16 cellular contexts compared by ENCODE assay signal in genomic region chr20:61134286-61135035, GRCh38.
A peak's percentile ranks its signal among the peaks of the same experiment; 100 is the strongest.
DNase-seq lines count a peak whose midpoint lies in the region; ATAC-seq, FAIRE-seq and TF ChIP-seq lines count a peak whose summit lies in the region.
"Had no signal": no experiment of that assay in that cellular context is flagged by ENCODE, and none has a peak within 500 bp of the region (broad histone marks: within the 10 kb centered on the region; RNA-seq: fewer than 3 reads in every experiment).

No MANE protein-coding gene starts in this region.

- no peak overlapping the region for H3K4me3 ChIP-seq in RWPE2 (ENCODE audit: severe bottlenecking)
- H3K4me3 ChIP-seq in skeletal muscle satellite cell (ENCODE audit: low read length): no peak overlapping the region
- H3K4me3 ChIP-seq: HAP-1 had no signal

- no peaks in the 10 kb centered on the region for H3K4me1 ChIP-seq in RWPE2 (ENCODE audit: insufficient read depth, poor library complexity, severe bottlenecking)
- peaks cover 16% of the 10 kb centered on the region for H3K4me1 ChIP-seq in skeletal muscle satellite cell (ENCODE audit: control insufficient read depth, insufficient read depth, low read length)
- H3K4me1 ChIP-seq: HAP-1 had no signal

- peak overlapping the region; percentile 37 for H3K4me2 ChIP-seq in skeletal muscle satellite cell (ENCODE audit: low read length)

- peak; percentile 86 for FAIRE-seq in HTR-8/SVneo (lab: Jason Lieb, UNC)
- FAIRE-seq in D721Med (lab: Jason Lieb, UNC): no peak
- FAIRE-seq: A204.1, H1 had no signal

- H3K9ac ChIP-seq in skeletal muscle satellite cell (ENCODE audit: low read depth, low read length): peak overlapping the region; percentile 51

- peak; percentile 49 for DNase-seq in HTR-8/SVneo (ENCODE audit: insufficient read length, low spot score)
- peak; percentile 63 for DNase-seq in RWPE2 (ENCODE audit: low spot score)
- peak; percentile 51 for DNase-seq in left kidney (ENCODE audit: low read depth, low spot score)
- no peak for DNase-seq in activated CD4-positive, alpha-beta T cell treated with anti-CD3 and anti-CD28 coated beads, Interleukin-2, amount 50 U/mL, for 1 hour
- no peak for DNase-seq in D721Med (ENCODE audit: insufficient read length, low spot score)
- DNase-seq in NCI-H2029 treated with DMSO at 0.1 percent for 48 hours (lab: John Stamatoyannopoulos, UW): no peak
- DNase-seq: C1 segment of cervical spinal cord; Calu3; CD4-positive, alpha-beta T cell; DND-41; GDM1; IMR-90 had no signal

- H3K27me3 ChIP-seq in RWPE2 (ENCODE audit: insufficient read depth, poor library complexity, severe bottlenecking) (peaks cover 54% of the 10 kb centered on the region), skeletal muscle satellite cell (ENCODE audit: control insufficient read depth, insufficient read depth, low read length) (peaks cover 13% of the 10 kb centered on the region)

- H3K36me3 ChIP-seq in RWPE2 (ENCODE audit: low read depth): no peaks in the 10 kb centered on the region
- H3K36me3 ChIP-seq in skeletal muscle satellite cell (ENCODE audit: insufficient read depth, low read length): no peaks in the 10 kb centered on the region
- H3K36me3 ChIP-seq: HAP-1 had no signal

- no peak for ATAC-seq in RWPE2 (ENCODE audit: low read depth)

- H3K9me3 ChIP-seq in RWPE2 (ENCODE audit: severe bottlenecking) (no peaks in the 10 kb centered on the region), skeletal muscle satellite cell (replicated peaks; ENCODE audit: low read length) (no peaks in the 10 kb centered on the region)
- H3K9me3 ChIP-seq: HAP-1 had no signal

- TF ChIP-seq CTCF in RWPE2 (IDR thresholded peaks at IDR 0.05; ENCODE audit: poor library complexity, severe bottlenecking) (no peak), D721Med (IDR thresholded peaks at IDR 0.05; ENCODE audit: insufficient read depth, missing control alignments) (no peak)

- no peak overlapping the region for H3K27ac ChIP-seq in RWPE2 (ENCODE audit: poor library complexity, severe bottlenecking)

Comparison
In these comparisons a context has a peak if more than half of its experiments do, and no peak if none do; other contexts are left out.
1. DNase-seq: peak in HTR-8/SVneo (single experiment), RWPE2 (single experiment) and left kidney (single experiment); none in activated CD4-positive, alpha-beta T cell treated with anti-CD3 and anti-CD28 coated beads, Interleukin-2, amount 50 U/mL, for 1 hour (single experiment), D721Med (single experiment) and NCI-H2029 treated with DMSO at 0.1 percent for 48 hours (single experiment).